In genomic region chr4:1373892-1374705, GRCh38 we compare ENCODE assay signal across 34 cellular contexts. TPM values are rescaled to one million over a fixed set of nuclear protein-coding genes. Genes with fewer than 3 reads are reported as not detected.
DNase-seq lines count a peak whose midpoint lies in the region; ATAC-seq and TF ChIP-seq lines count a peak whose summit lies in the region.
"Had no signal": no experiment of that assay in that cellular context is flagged by ENCODE, and none has a peak within 500 bp of the region (broad histone marks: within the 10 kb centered on the region; RNA-seq: fewer than 3 reads in every experiment).

No MANE protein-coding gene starts in this region.

- H3K9me3 ChIP-seq in right atrium auricular region (no peaks in the 10 kb centered on the region), heart left ventricle (no peaks in the 10 kb centered on the region), mucosa of descending colon (no peaks in the 10 kb centered on the region), aorta (ENCODE audit: control insufficient read depth, low read length) (no peaks in the 10 kb centered on the region)
- H3K9me3 ChIP-seq: prostate gland had no signal

- TF ChIP-seq POLR2A in heart left ventricle (IDR thresholded peaks at IDR 0.05) = no peak
- no peak for TF ChIP-seq POLR2A in erythroblast (IDR thresholded peaks at IDR 0.05; ENCODE audit: low read length)

- H3K4me1 ChIP-seq in right atrium auricular region (no peaks in the 10 kb centered on the region), heart left ventricle (no peaks in the 10 kb centered on the region), mucosa of descending colon (ENCODE audit: low read depth) (no peaks in the 10 kb centered on the region), aorta (ENCODE audit: control insufficient read depth in 1 of 2, insufficient read depth in 2 of 2, low read length in 2 of 2) (no peaks in the 10 kb centered on the region)
- H3K4me1 ChIP-seq: prostate gland had no signal

- intact Hi-C loops in Right ventricle myocardium superior (cut with DNase I) (no loop called here), heart left ventricle (cut with DNase I) (no loop called here), mucosa of descending colon (cut with DNase I, micrococcal nuclease) (no loop called here), aorta (cut with DNase I) (no loop called here)

- TF ChIP-seq CTCF in right atrium auricular region (IDR thresholded peaks at IDR 0.05) (no peak), heart left ventricle (IDR thresholded peaks at IDR 0.05) (no peak), mucosa of descending colon (IDR thresholded peaks at IDR 0.05) (no peak)

- ATAC-seq in Right ventricle myocardium superior (ENCODE audit: poor library complexity) = no peak
- no peak for ATAC-seq in heart left ventricle
- ATAC-seq in mucosa of descending colon = no peak
- ATAC-seq in aorta (ENCODE audit: low FRiP score) = no peak
- no peak for ATAC-seq in GM21367 (IDR thresholded peaks at IDR 0.05; ENCODE audit: unreplicated experiment)
- ATAC-seq: left lobe of liver had no signal

- H3K27me3 ChIP-seq in right atrium auricular region (no peaks in the 10 kb centered on the region), heart left ventricle (no peaks in the 10 kb centered on the region), aorta (ENCODE audit: control insufficient read depth in 1 of 2, insufficient read depth in 2 of 2, low read length in 1 of 2) (no peaks in the 10 kb centered on the region)
- H3K27me3 ChIP-seq: dorsolateral prefrontal cortex had no signal

- DNase-seq in Right ventricle myocardium superior = peak; percentile 27
- no peak for DNase-seq in right atrium auricular region (ENCODE audit: low spot score)
- DNase-seq in heart left ventricle = peak in 3 of 5 donors; percentile 12 to 61 (median 24)
- DNase-seq in mucosa of descending colon = peak in 2 of 3 donors; percentile 14 to 38
- peak; percentile 42 to 68 for DNase-seq in aorta
- no peak for DNase-seq in NCI-H2227 (lab: John Stamatoyannopoulos, UW; ENCODE audit: unreplicated experiment)
- DNase-seq in erythroblast (lab: John Stamatoyannopoulos, UW) = no peak
- DNase-seq: activated CD4-positive, alpha-beta T cell treated with anti-CD3 and anti-CD28 coated beads, Interleukin-2, amount 10 ng/mL, durations not matched to agents 7 days and 5 days; activated gamma-delta T cell; activated T-cell treated with anti-CD3 and anti-CD28 coated beads, Interleukin-2, amount 50 U/mL, for 24 hours; cerebellar nuclear complex; GOT3; hypothalamus; immature natural killer cell; IMR-90; MV-4-11; NCI-H1436; NCI-H2081 treated with DMSO at 0.1 percent for 48 hours; NCI-H226; NCI-H526 treated with DMSO at 0.1 percent for 48 hours; SHP77 treated with DMSO at 0.1 percent for 48 hours; stimulated activated naive CD4-positive, alpha-beta T cell had no signal

- 91 to 97% (median 95%) methylated on average over 32 to 42 of the region's 42 CpGs for WGBS in heart left ventricle, 4 donors
- 94 to 96% methylated on average over 42 of the region's 42 CpGs for WGBS in aorta, 2 donors

- H3K4me3 ChIP-seq in right atrium auricular region (no peak overlapping the region), heart left ventricle (no peak overlapping the region), mucosa of descending colon (no peak overlapping the region), aorta (ENCODE audit: low read length in 2 of 2) (no peak overlapping the region)
- H3K4me3 ChIP-seq: dorsolateral prefrontal cortex, prostate gland had no signal

- H3K27ac ChIP-seq in right atrium auricular region (no peak overlapping the region), heart left ventricle (no peak overlapping the region), aorta (ENCODE audit: low read depth in 1 of 2, low read length in 2 of 2) (no peak overlapping the region)
- H3K27ac ChIP-seq: dorsolateral prefrontal cortex, prostate gland had no signal

- H3K36me3 ChIP-seq in right atrium auricular region = peaks cover 15% of the 10 kb centered on the region
- H3K36me3 ChIP-seq in heart left ventricle = peaks cover 0 to 46% (median 16%) of the 10 kb centered on the region in 9 donors
- no peaks in the 10 kb centered on the region for H3K36me3 ChIP-seq in mucosa of descending colon (ENCODE audit: low read depth)
- peaks cover 0 to 1% of the 10 kb centered on the region in 2 donors for H3K36me3 ChIP-seq in aorta (ENCODE audit: control insufficient read depth in 1 of 2, insufficient read depth in 2 of 2, low read length in 1 of 2)

RNA-seq across cellular contexts. Expression of gene UVSSA, which starts 27.1 kb away (rescaled TPM):
- total RNA-seq in Right ventricle myocardium superior = 6.7 TPM
- 1 to 10 TPM; 4.4 to 7.5 TPM for total RNA-seq in right atrium auricular region
- 10 to 100 TPM in 2 of 9 donors, 1 to 10 TPM in 7; 5.0 to 14.2 (median 6.7) TPM for total RNA-seq in heart left ventricle
- 1 to 10 TPM; 4.7 to 6.6 TPM for polyA plus RNA-seq in heart left ventricle
- 10 to 100 TPM; 31.7 to 39.9 (median 36.8) TPM for total RNA-seq in mucosa of descending colon
- total RNA-seq in aorta = 10 to 100 TPM; 19.9 to 33.5 TPM
- 10 to 100 TPM in 1 of 2 donors, 1 to 10 TPM in 1; 2.3 to 12.7 TPM for polyA plus RNA-seq in aorta

RNA-seq across cellular contexts. Expression of gene NKX1-1, which starts 32.1 kb away (rescaled TPM):
- total RNA-seq in Right ventricle myocardium superior (not detected), right atrium auricular region (not detected), heart left ventricle (not detected), mucosa of descending colon (not detected), aorta (not detected)
- polyA plus RNA-seq in heart left ventricle (not detected), aorta (not detected)
- total RNA-seq: activated CD4-positive, alpha-beta T cell treated with anti-CD3 and anti-CD28 coated beads, Interleukin-2, amount 10 ng/mL, durations not matched to agents 7 days and 5 days; activated CD8-positive, alpha-beta memory T cell treated with anti-CD3 and anti-CD28 coated beads for 36 hours; CD4-positive, alpha-beta memory T cell; dorsolateral prefrontal cortex; frontal cortex; IMR-90; left lobe of liver; mesenteric fat pad; myocyte; prostate gland; T-helper 2 cell treated with Interferon-gamma antibody and Interleukin-4, amounts not matched to agents 100 ng/mL and 5 ng/mL, for 36 hours; temporal lobe; urinary bladder had no signal
- polyA plus RNA-seq: CD4-positive, alpha-beta memory T cell; immature natural killer cell; IMR-90; urinary bladder had no signal

Comparison
In these comparisons a context has a peak if more than half of its experiments do, and no peak if none do; other contexts are left out.
1. DNase-seq: peak in Right ventricle myocardium superior (single experiment), heart left ventricle (3 of 5), mucosa of descending colon (2 of 3) and aorta (2 of 2); none in right atrium auricular region (single experiment), NCI-H2227 (single experiment) and erythroblast (0 of 2).